ENCODE assay signal across 1 cellular context in the genomic region with DNA sequence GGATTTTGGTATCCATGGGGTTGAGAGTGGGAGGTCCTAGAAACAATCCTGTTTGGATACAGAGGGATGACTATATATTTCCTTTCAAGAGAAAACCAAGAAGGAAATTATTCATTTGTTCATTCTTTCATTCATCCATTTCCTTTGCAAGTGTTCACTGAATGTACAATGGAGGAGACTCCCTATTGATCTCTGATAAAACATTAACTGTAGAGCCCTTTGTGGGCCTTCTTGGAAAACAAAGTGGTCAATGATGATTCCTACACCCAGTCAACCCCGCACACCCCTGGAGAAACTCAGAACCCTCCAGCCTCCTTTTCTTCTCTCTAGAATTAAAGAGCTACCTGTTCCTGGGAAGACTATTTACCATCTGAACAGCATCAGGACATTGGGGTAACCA.
TF ChIP-seq lines count a peak whose summit lies in the region.

No MANE protein-coding gene starts in this region.

TF ChIP-seq in HepG2, 621 proteins besides CTCF, POLR2A, EP300 and RAD21 (continued from another document):
- TF ChIP-seq, protein P1, sequence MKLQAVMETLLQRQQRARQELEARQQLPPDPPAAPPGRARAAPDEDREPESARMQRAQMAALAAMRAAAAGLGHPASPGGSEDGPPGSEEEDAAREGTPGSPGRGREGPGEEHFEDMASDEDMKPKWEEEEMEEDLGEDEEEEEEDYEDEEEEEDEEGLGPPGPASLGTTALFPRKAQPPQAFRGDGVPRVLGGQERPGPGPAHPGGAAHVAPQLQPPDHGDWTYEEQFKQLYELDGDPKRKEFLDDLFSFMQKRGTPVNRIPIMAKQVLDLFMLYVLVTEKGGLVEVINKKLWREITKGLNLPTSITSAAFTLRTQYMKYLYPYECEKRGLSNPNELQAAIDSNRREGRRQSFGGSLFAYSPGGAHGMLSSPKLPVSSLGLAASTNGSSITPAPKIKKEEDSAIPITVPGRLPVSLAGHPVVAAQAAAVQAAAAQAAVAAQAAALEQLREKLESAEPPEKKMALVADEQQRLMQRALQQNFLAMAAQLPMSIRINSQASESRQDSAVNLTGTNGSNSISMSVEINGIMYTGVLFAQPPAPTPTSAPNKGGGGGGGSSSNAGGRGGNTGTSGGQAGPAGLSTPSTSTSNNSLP (IDR thresholded peaks at IDR 0.05; ENCODE audit: low read depth, low read length): no peak
- TF ChIP-seq ZNF652 (CRISPR knock-in tag; IDR thresholded peaks at IDR 0.05; ENCODE audit: borderline replicate concordance, low read depth): no peak
- TF ChIP-seq, protein P2, sequence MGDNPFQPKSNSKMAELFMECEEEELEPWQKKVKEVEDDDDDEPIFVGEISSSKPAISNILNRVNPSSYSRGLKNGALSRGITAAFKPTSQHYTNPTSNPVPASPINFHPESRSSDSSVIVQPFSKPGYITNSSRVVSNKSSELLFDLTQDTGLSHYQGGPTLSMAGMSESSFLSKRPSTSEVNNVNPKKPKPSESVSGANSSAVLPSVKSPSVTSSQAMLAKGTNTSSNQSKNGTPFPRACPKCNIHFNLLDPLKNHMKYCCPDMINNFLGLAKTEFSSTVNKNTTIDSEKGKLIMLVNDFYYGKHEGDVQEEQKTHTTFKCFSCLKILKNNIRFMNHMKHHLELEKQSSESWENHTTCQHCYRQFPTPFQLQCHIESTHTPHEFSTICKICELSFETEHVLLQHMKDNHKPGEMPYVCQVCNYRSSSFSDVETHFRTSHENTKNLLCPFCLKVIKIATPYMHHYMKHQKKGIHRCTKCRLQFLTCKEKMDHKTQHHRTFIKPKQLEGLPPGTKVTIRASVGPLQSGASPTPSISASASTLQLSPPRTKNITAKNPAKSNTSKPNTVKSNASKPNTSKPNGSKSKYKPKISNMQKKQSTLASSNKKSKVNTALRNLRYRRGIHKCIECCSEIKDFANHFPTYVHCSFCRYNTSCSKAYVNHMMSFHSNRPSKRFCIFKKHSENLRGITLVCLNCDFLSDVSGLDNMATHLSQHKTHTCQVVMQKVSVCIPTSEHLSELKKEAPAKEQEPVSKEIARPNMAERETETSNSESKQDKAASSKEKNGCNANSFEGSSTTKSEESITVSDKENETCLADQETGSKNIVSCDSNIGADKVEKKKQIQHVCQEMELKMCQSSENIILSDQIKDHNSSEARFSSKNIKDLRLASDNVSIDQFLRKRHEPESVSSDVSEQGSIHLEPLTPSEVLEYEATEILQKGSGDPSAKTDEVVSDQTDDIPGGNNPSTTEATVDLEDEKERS (CRISPR knock-in tag; IDR thresholded peaks at IDR 0.05): no peak
- no peak for TF ChIP-seq NAIF1 (CRISPR knock-in tag; IDR thresholded peaks at IDR 0.05; ENCODE audit: borderline replicate concordance)
- TF ChIP-seq ZNF205 (CRISPR knock-in tag; IDR thresholded peaks at IDR 0.05): no peak
- no peak for TF ChIP-seq ZNF263 (CRISPR knock-in tag; IDR thresholded peaks at IDR 0.05)
- TF ChIP-seq KDM6A (CRISPR knock-in tag; IDR thresholded peaks at IDR 0.05; ENCODE audit: low read depth): no peak
- TF ChIP-seq ZFP36L2 (CRISPR knock-in tag; IDR thresholded peaks at IDR 0.05): no peak
- TF ChIP-seq, protein P3, sequence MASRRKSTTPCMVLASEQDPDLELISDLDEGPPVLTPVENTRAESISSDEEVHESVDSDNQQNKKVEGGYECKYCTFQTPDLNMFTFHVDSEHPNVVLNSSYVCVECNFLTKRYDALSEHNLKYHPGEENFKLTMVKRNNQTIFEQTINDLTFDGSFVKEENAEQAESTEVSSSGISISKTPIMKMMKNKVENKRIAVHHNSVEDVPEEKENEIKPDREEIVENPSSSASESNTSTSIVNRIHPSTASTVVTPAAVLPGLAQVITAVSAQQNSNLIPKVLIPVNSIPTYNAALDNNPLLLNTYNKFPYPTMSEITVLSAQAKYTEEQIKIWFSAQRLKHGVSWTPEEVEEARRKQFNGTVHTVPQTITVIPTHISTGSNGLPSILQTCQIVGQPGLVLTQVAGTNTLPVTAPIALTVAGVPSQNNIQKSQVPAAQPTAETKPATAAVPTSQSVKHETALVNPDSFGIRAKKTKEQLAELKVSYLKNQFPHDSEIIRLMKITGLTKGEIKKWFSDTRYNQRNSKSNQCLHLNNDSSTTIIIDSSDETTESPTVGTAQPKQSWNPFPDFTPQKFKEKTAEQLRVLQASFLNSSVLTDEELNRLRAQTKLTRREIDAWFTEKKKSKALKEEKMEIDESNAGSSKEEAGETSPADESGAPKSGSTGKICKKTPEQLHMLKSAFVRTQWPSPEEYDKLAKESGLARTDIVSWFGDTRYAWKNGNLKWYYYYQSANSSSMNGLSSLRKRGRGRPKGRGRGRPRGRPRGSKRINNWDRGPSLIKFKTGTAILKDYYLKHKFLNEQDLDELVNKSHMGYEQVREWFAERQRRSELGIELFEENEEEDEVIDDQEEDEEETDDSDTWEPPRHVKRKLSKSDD (CRISPR knock-in tag; IDR thresholded peaks at IDR 0.05; ENCODE audit: low read depth): no peak
- TF ChIP-seq ZNF24 (IDR thresholded peaks at IDR 0.05): no peak
- TF ChIP-seq, protein P4, sequence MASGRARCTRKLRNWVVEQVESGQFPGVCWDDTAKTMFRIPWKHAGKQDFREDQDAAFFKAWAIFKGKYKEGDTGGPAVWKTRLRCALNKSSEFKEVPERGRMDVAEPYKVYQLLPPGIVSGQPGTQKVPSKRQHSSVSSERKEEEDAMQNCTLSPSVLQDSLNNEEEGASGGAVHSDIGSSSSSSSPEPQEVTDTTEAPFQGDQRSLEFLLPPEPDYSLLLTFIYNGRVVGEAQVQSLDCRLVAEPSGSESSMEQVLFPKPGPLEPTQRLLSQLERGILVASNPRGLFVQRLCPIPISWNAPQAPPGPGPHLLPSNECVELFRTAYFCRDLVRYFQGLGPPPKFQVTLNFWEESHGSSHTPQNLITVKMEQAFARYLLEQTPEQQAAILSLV (CRISPR knock-in tag; IDR thresholded peaks at IDR 0.05; ENCODE audit: borderline replicate concordance): no peak
- TF ChIP-seq MAFF (IDR thresholded peaks at IDR 0.05; ENCODE audit: low read depth, low read length): no peak
- no peak for TF ChIP-seq MED8 (CRISPR knock-in tag; IDR thresholded peaks at IDR 0.05; ENCODE audit: insufficient replicate concordance)
- TF ChIP-seq PHF20 (CRISPR knock-in tag; IDR thresholded peaks at IDR 0.05): no peak
- TF ChIP-seq, protein P5, sequence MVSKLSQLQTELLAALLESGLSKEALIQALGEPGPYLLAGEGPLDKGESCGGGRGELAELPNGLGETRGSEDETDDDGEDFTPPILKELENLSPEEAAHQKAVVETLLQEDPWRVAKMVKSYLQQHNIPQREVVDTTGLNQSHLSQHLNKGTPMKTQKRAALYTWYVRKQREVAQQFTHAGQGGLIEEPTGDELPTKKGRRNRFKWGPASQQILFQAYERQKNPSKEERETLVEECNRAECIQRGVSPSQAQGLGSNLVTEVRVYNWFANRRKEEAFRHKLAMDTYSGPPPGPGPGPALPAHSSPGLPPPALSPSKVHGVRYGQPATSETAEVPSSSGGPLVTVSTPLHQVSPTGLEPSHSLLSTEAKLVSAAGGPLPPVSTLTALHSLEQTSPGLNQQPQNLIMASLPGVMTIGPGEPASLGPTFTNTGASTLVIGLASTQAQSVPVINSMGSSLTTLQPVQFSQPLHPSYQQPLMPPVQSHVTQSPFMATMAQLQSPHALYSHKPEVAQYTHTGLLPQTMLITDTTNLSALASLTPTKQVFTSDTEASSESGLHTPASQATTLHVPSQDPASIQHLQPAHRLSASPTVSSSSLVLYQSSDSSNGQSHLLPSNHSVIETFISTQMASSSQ (IDR thresholded peaks at IDR 0.05; ENCODE audit: low read depth): peak; percentile 67
- TF ChIP-seq, protein P5 (CRISPR knock-in tag; IDR thresholded peaks at IDR 0.05; ENCODE audit: borderline replicate concordance): no peak
- TF ChIP-seq HOXD1 (CRISPR knock-in tag; IDR thresholded peaks at IDR 0.05): no peak
- TF ChIP-seq CBX5 (CRISPR knock-in tag; IDR thresholded peaks at IDR 0.05; ENCODE audit: borderline replicate concordance): no peak
- TF ChIP-seq, protein P6, sequence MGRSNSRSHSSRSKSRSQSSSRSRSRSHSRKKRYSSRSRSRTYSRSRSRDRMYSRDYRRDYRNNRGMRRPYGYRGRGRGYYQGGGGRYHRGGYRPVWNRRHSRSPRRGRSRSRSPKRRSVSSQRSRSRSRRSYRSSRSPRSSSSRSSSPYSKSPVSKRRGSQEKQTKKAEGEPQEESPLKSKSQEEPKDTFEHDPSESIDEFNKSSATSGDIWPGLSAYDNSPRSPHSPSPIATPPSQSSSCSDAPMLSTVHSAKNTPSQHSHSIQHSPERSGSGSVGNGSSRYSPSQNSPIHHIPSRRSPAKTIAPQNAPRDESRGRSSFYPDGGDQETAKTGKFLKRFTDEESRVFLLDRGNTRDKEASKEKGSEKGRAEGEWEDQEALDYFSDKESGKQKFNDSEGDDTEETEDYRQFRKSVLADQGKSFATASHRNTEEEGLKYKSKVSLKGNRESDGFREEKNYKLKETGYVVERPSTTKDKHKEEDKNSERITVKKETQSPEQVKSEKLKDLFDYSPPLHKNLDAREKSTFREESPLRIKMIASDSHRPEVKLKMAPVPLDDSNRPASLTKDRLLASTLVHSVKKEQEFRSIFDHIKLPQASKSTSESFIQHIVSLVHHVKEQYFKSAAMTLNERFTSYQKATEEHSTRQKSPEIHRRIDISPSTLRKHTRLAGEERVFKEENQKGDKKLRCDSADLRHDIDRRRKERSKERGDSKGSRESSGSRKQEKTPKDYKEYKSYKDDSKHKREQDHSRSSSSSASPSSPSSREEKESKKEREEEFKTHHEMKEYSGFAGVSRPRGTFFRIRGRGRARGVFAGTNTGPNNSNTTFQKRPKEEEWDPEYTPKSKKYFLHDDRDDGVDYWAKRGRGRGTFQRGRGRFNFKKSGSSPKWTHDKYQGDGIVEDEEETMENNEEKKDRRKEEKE (IDR thresholded peaks at IDR 0.05): no peak
- no peak for TF ChIP-seq KMT2B (CRISPR knock-in tag; IDR thresholded peaks at IDR 0.05)
- TF ChIP-seq POLR2G (IDR thresholded peaks at IDR 0.05; ENCODE audit: low read depth, low read length): no peak
- TF ChIP-seq SIX4 (CRISPR knock-in tag; IDR thresholded peaks at IDR 0.05): no peak
- TF ChIP-seq, protein P7, sequence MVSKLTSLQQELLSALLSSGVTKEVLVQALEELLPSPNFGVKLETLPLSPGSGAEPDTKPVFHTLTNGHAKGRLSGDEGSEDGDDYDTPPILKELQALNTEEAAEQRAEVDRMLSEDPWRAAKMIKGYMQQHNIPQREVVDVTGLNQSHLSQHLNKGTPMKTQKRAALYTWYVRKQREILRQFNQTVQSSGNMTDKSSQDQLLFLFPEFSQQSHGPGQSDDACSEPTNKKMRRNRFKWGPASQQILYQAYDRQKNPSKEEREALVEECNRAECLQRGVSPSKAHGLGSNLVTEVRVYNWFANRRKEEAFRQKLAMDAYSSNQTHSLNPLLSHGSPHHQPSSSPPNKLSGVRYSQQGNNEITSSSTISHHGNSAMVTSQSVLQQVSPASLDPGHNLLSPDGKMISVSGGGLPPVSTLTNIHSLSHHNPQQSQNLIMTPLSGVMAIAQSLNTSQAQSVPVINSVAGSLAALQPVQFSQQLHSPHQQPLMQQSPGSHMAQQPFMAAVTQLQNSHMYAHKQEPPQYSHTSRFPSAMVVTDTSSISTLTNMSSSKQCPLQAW (CRISPR knock-in tag; IDR thresholded peaks at IDR 0.05): no peak
- no peak for TF ChIP-seq HNRNPLL (IDR thresholded peaks at IDR 0.05; ENCODE audit: low read depth, low read length, poor library complexity, severe bottlenecking)
- no peak for TF ChIP-seq NFIB (CRISPR knock-in tag; IDR thresholded peaks at IDR 0.05; ENCODE audit: borderline replicate concordance)
- TF ChIP-seq ZNF432 (CRISPR knock-in tag; IDR thresholded peaks at IDR 0.05; ENCODE audit: borderline replicate concordance): no peak
- no peak for TF ChIP-seq ZNF446 (CRISPR knock-in tag; IDR thresholded peaks at IDR 0.05)
- TF ChIP-seq FOXJ3 (CRISPR knock-in tag; IDR thresholded peaks at IDR 0.05; ENCODE audit: borderline replicate concordance): no peak
- TF ChIP-seq ZNF274 (CRISPR knock-in tag; IDR thresholded peaks at IDR 0.05): no peak
- no peak for TF ChIP-seq THAP11 (CRISPR knock-in tag; IDR thresholded peaks at IDR 0.05)
- TF ChIP-seq, protein P8, sequence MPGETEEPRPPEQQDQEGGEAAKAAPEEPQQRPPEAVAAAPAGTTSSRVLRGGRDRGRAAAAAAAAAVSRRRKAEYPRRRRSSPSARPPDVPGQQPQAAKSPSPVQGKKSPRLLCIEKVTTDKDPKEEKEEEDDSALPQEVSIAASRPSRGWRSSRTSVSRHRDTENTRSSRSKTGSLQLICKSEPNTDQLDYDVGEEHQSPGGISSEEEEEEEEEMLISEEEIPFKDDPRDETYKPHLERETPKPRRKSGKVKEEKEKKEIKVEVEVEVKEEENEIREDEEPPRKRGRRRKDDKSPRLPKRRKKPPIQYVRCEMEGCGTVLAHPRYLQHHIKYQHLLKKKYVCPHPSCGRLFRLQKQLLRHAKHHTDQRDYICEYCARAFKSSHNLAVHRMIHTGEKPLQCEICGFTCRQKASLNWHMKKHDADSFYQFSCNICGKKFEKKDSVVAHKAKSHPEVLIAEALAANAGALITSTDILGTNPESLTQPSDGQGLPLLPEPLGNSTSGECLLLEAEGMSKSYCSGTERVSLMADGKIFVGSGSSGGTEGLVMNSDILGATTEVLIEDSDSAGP (CRISPR knock-in tag; IDR thresholded peaks at IDR 0.05; ENCODE audit: borderline replicate concordance): no peak
- TF ChIP-seq TCF7 (IDR thresholded peaks at IDR 0.05; ENCODE audit: low read depth): 0 out of 2 replicates have a peak, but pooled peaks have one; percentile 8
- TF ChIP-seq ARNTL (CRISPR knock-in tag; IDR thresholded peaks at IDR 0.05): no peak
- no peak for TF ChIP-seq NFE2L2 (IDR thresholded peaks at IDR 0.05; ENCODE audit: low read length)
- TF ChIP-seq SOX6 (IDR thresholded peaks at IDR 0.05): no peak
- peak; percentile 38; the same call in 1 of the 2 replicates for TF ChIP-seq SOX6 (CRISPR knock-in tag; IDR thresholded peaks at IDR 0.05)
- TF ChIP-seq ZNF333 (CRISPR knock-in tag; IDR thresholded peaks at IDR 0.05; ENCODE audit: borderline replicate concordance): no peak
- TF ChIP-seq BRD4 (CRISPR knock-in tag; IDR thresholded peaks at IDR 0.05): no peak
- TF ChIP-seq ZSCAN22 (CRISPR knock-in tag; IDR thresholded peaks at IDR 0.05): no peak
- peak; percentile 18; the same call in 1 of the 2 replicates for TF ChIP-seq GATAD2A (CRISPR knock-in tag; IDR thresholded peaks at IDR 0.05)
- TF ChIP-seq MAFK (conservative IDR thresholded peaks at IDR 0.05 in 1 of 2, IDR thresholded peaks at IDR 0.05 in 1 of 2; ENCODE audit: low read length in 2 of 2): no peak
- no peak for TF ChIP-seq MIER2 (CRISPR knock-in tag; IDR thresholded peaks at IDR 0.05)
- TF ChIP-seq, protein P9, sequence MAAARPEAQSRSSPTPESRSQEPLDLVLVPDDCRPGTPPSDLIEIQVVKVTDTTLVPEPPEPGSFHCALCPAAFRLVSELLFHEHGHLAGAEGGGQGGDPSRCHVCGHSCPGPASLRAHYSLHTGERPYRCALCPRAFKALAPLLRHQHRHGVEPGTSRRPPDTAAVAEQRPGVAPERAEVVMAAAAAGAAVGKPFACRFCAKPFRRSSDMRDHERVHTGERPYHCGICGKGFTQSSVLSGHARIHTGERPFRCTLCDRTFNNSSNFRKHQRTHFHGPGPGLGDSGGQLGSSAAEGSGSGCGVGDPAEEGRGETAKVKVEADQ (CRISPR knock-in tag; IDR thresholded peaks at IDR 0.05; ENCODE audit: borderline replicate concordance): no peak
TF ChIP-seq in HepG2: peak in this region for 6.
